In the genomic region with DNA sequence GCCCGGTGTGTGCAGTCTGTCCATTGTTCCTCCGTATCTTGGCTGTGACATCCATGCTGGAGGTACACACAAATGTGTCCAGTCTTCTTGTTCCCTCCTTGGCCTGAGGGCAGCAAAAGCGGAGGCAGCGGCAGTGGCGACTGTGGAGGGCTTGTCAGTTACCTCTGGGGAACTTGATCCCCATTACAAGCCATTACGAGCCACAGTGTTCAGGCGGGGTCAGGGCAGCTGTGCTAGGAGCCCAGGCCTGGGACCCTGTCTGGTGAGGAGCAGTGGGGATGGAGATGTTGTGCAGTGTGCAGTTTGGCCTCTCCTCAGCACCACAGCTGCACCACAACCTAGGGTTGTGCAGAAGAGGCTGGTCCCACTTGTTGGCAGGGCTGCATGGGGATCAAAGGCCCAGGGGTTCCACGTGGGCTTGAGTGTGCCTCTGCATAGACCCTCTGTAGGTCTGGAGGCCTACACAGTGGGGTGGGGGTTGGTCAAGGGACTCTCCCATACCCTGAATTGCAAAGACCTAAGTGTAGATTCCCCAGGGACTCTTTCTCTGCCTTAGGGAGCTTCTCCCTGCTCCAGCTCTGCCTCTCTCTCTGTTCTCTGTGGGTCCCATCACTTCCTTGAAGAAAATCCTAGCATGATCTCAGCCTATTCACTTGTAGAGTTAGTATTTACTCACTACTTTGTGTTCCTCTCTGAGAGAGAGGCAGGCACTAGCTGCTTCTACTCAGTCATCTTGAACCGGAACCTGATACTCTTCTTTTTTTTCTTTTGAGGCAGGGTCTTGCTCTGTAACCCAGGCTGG, we compare ENCODE assay signal across 10 cellular contexts. TPM values are rescaled to one million over a fixed set of nuclear protein-coding genes. Genes with fewer than 3 reads are reported as not detected.
A peak's percentile ranks its signal among the peaks of the same experiment; 100 is the strongest.
DNase-seq lines count a peak whose midpoint lies in the region; ATAC-seq and TF ChIP-seq lines count a peak whose summit lies in the region.
"Had no signal": no experiment of that assay in that cellular context is flagged by ENCODE, and none has a peak within 500 bp of the region (broad histone marks: within the 10 kb centered on the region; RNA-seq: fewer than 3 reads in every experiment).

No MANE protein-coding gene starts in this region.

- H3K9me3 ChIP-seq in transverse colon, result no peaks in the 10 kb centered on the region

- no peak for TF ChIP-seq POLR2A in transverse colon (IDR thresholded peaks at IDR 0.05)

- 57 to 80% methylated on average over 1 to 9 of the region's 9 CpGs for WGBS in transverse colon (ENCODE audit: low coverage in 1 of 2), 2 donors

- intact Hi-C loops in dendritic cell treated with granulocyte-macrophage colony-stimulating factor and Interleukin-4, amounts not matched to agents 40 ng/mL and 50 ng/mL, for 4 days (cut with micrococcal nuclease), result loop anchor here (5.0 to 10.0 kb wide), 3 partner anchors 90 to 430 kb away; no protein-coding TSS in a partner anchor
- intact Hi-C loops in transverse colon (cut with DNase I; ENCODE audit: low total_unique reads), result no loop called here

- peaks cover 2% of the 10 kb centered on the region for H3K9me3 Mint-ChIP-seq in dendritic cell treated with granulocyte-macrophage colony-stimulating factor and Interleukin-4, amounts not matched to agents 40 ng/mL and 50 ng/mL, for 4 days
- H3K9me3 Mint-ChIP-seq in nephron, result no peaks in the 10 kb centered on the region

- no peaks in the 10 kb centered on the region for H3K36me3 Mint-ChIP-seq in dendritic cell treated with granulocyte-macrophage colony-stimulating factor and Interleukin-4, amounts not matched to agents 40 ng/mL and 50 ng/mL, for 4 days (ENCODE audit: low read depth)
- no peaks in the 10 kb centered on the region for H3K36me3 Mint-ChIP-seq in nephron (ENCODE audit: low read depth)

- no peak for TF ChIP-seq CTCF in nephron (IDR thresholded peaks at IDR 0.05; ENCODE audit: unreplicated experiment in 3 of 3)
- no peak for TF ChIP-seq CTCF in transverse colon (IDR thresholded peaks at IDR 0.05)
- no peak for TF ChIP-seq CTCF in GM20000 (IDR thresholded peaks at IDR 0.05; ENCODE audit: extremely low read depth, missing control alignments)

- peak overlapping the region; percentile 68 for H3K27ac Mint-ChIP-seq in dendritic cell treated with granulocyte-macrophage colony-stimulating factor and Interleukin-4, amounts not matched to agents 40 ng/mL and 50 ng/mL, for 4 days
- peak overlapping the region in 2 of 3 experiments; percentile 51 to 90 for H3K27ac Mint-ChIP-seq in nephron

- in situ Hi-C loops in transverse colon (cut with MboI; ENCODE audit: low pct_ligation_motif_present in 1 of 4, low pct_unique_long_range_greater_than_20kb in 1 of 4, low sequenced_read_pairs in 3 of 4), result loop anchor here (5.0 to 25.0 kb wide), 3 partner anchors 220 to 223 kb away; a partner anchor contains a TSS

- H3K4me3 ChIP-seq in H7 (ENCODE audit: insufficient read depth, low read depth, low read length) (peak overlapping the region; percentile 62), transverse colon (no peak overlapping the region)
- H3K4me3 ChIP-seq: mucosa of descending colon had no signal

- peaks cover 42% of the 10 kb centered on the region for H3K4me1 Mint-ChIP-seq in dendritic cell treated with granulocyte-macrophage colony-stimulating factor and Interleukin-4, amounts not matched to agents 40 ng/mL and 50 ng/mL, for 4 days (ENCODE audit: low read depth)
- peaks cover 22% of the 10 kb centered on the region for H3K4me1 Mint-ChIP-seq in nephron

- ATAC-seq in HG02571 (IDR thresholded peaks at IDR 0.05; ENCODE audit: unreplicated experiment), result no peak

- no peak for TF ChIP-seq EP300 in transverse colon (IDR thresholded peaks at IDR 0.05; ENCODE audit: low read depth)

- DNase-seq in AG20443 (ENCODE audit: low spot score) (peak; percentile 18), H7 (peak; percentile 17), transverse colon (no peak), OCI-M1 (lab: John Stamatoyannopoulos, UW) (no peak), GM20000 (ENCODE audit: low spot score) (no peak)
- DNase-seq: NCI-H1092 treated with DMSO at 0.1 percent for 48 hours had no signal

- peaks cover 12% of the 10 kb centered on the region for H3K27me3 ChIP-seq in H7 (ENCODE audit: control insufficient read depth, insufficient read depth, low read length)
- no peaks in the 10 kb centered on the region for H3K27me3 ChIP-seq in transverse colon

- peak overlapping the region in 2 of 4 donors; percentile 15 to 36 for H3K27ac ChIP-seq in transverse colon

- H3K36me3 ChIP-seq in H7 (replicated peaks; ENCODE audit: control insufficient read depth, insufficient read depth, low read length), result no peaks in the 10 kb centered on the region
- H3K36me3 ChIP-seq in transverse colon, result no peaks in the 10 kb centered on the region

- peaks cover 0 to 11% (median 0%) of the 10 kb centered on the region in 4 donors for H3K4me1 ChIP-seq in transverse colon

- no peak overlapping the region for H3K4me3 Mint-ChIP-seq in dendritic cell treated with granulocyte-macrophage colony-stimulating factor and Interleukin-4, amounts not matched to agents 40 ng/mL and 50 ng/mL, for 4 days
- H3K4me3 Mint-ChIP-seq in nephron, result no peak overlapping the region

- peaks cover 14% of the 10 kb centered on the region for H3K27me3 Mint-ChIP-seq in dendritic cell treated with granulocyte-macrophage colony-stimulating factor and Interleukin-4, amounts not matched to agents 40 ng/mL and 50 ng/mL, for 4 days
- H3K27me3 Mint-ChIP-seq in nephron (ENCODE audit: low read depth), result peaks cover 18% of the 10 kb centered on the region

RNA-seq across cellular contexts. Expression of a gene that starts 58.8 kb away (rescaled TPM):
- 0.21 and 0.41 TPM in 2 replicates for total RNA-seq in H7 (2014; rRNA removed; shearing (Covaris generic))
- total RNA-seq in transverse colon, result 10 to 100 TPM in 1 of 4 donors, 1 to 10 TPM in 3; 3.0 to 18.6 (median 6.0) TPM

Comparison
In these comparisons a context has a peak if more than half of its experiments do, and no peak if none do; other contexts are left out.
1. DNase-seq: peak in AG20443 (single experiment) and H7 (single experiment); none in transverse colon (single experiment), OCI-M1 (single experiment) and GM20000 (single experiment).